ENCODE assay signal across 12 cellular contexts in genomic region chr2:236338495-236339184, GRCh38.
DNase-seq lines count a peak whose midpoint lies in the region; ATAC-seq and TF ChIP-seq lines count a peak whose summit lies in the region.
"Had no signal": no experiment of that assay in that cellular context is flagged by ENCODE, and none has a peak within 500 bp of the region (broad histone marks: within the 10 kb centered on the region; RNA-seq: fewer than 3 reads in every experiment).

No MANE protein-coding gene starts in this region.

- DNase-seq in NOMO-1 treated with DMSO at 0.1 percent for 48 hours (lab: John Stamatoyannopoulos, UW; ENCODE audit: unreplicated experiment), result peak; percentile 10
- DNase-seq in NOMO-1 treated with dmso at 0.1 percent for 144 hours (lab: John Stamatoyannopoulos, UW; ENCODE audit: unreplicated experiment), result no peak
- peak; percentile 6 for DNase-seq in stromal cell of bone marrow (ENCODE audit: low read depth)
- no peak for DNase-seq in GM19238 (ENCODE audit: insufficient read length, low spot score)
- DNase-seq in T-helper 2 cell, result no peak
- DNase-seq: aorta; erythroblast; stimulated activated naive CD4-positive, alpha-beta T cell; SW 1271 had no signal

- no peak for TF ChIP-seq POLR2A in GM18505 (IDR thresholded peaks at IDR 0.05; ENCODE audit: borderline replicate concordance, extremely low read depth, insufficient read depth, insufficient read length)

- no peak for ATAC-seq in GM18505 (IDR thresholded peaks at IDR 0.05; ENCODE audit: unreplicated experiment)

- H3K27ac ChIP-seq in cingulate gyrus (ENCODE audit: low read depth, low read length), result peak overlapping the region; percentile 78
- peak overlapping the region; percentile 65 for H3K27ac ChIP-seq in layer of hippocampus (ENCODE audit: low read depth, low read length)

- no peaks in the 10 kb centered on the region for H3K27me3 ChIP-seq in layer of hippocampus (ENCODE audit: control insufficient read depth, insufficient read depth, low read length)

Comparison
In these comparisons a context has a peak if more than half of its experiments do, and no peak if none do; other contexts are left out.
1. DNase-seq: peak in NOMO-1 treated with DMSO at 0.1 percent for 48 hours (single experiment) and stromal cell of bone marrow (single experiment); none in NOMO-1 treated with dmso at 0.1 percent for 144 hours (single experiment), GM19238 (single experiment) and T-helper 2 cell (0 of 5).